8 cellular contexts compared by ENCODE assay signal in the genomic region with DNA sequence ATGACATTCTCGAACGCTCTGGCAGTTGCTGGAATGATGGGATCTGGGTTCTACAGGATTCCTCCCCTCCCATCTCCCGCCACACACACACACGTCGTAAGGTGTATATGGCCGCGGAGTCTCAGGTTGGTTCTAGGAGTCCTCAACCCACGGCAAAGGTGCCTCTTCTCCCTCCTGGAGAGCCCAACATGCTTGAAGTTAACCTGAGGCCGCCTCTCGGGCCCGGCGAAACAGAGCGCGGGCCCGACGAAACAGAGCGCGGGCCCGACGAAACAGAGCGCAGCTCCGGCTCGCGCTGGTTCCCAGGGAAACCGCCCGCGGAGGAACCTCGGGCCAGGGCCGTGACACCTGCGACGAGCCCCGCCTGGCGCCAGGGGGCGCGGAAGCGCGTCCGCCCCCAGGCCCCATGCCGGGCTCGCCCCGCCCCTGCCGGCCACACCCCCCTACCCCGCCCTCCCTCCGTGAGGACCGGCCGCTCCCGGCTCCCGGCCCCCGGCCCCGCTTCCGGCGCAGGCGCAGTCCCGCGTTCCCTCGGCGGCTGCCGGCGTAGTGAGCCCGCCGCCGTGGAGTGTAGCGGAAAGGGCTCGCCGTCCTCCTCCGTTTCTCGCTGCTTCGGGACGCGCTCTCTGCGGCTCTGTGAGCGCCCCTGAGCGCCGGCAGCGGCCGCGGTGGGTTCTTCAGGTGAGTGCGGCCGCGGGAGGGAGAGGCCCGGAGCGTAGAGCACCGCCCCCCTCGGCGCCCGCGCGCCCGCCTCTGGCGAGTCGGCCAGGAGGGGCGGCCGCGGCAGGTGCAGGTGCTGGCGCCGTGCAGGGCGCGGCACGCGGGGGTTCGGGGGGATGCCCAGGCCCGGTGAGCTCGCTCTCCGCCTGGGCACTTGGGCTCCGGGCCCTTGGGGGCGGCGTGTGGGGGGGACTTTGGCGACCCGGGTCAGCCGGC. TPM values are rescaled to one million over a fixed set of nuclear protein-coding genes. Genes with fewer than 3 reads are reported as not detected.
DNase-seq lines count a peak whose midpoint lies in the region; ATAC-seq and TF ChIP-seq lines count a peak whose summit lies in the region.

A gene with protein sequence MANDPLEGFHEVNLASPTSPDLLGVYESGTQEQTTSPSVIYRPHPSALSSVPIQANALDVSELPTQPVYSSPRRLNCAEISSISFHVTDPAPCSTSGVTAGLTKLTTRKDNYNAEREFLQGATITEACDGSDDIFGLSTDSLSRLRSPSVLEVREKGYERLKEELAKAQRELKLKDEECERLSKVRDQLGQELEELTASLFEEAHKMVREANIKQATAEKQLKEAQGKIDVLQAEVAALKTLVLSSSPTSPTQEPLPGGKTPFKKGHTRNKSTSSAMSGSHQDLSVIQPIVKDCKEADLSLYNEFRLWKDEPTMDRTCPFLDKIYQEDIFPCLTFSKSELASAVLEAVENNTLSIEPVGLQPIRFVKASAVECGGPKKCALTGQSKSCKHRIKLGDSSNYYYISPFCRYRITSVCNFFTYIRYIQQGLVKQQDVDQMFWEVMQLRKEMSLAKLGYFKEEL (plus strand): TSS at position 510 of the 936 bp plus-strand sequence. CDS start 16,549 bp downstream, outside the sequence.

- ATAC-seq in GM19468 (IDR thresholded peaks at IDR 0.05; ENCODE audit: extremely low read depth, unreplicated experiment): peak; percentile 89

- H3K36me3 ChIP-seq in Caco-2 (ENCODE audit: control insufficient read depth, insufficient read depth, low read length): no peaks in the 10 kb centered on the region

- H3K4me3 Mint-ChIP-seq in Caco-2 (ENCODE audit: unreplicated experiment): peak within 1 kb of the TSS; percentile 94
- peak within 1 kb of the TSS; percentile 93 for H3K4me3 Mint-ChIP-seq in endothelial cell (ENCODE audit: unreplicated experiment)

- no peaks in the 10 kb centered on the region for H3K27me3 ChIP-seq in Caco-2 (replicated peaks; ENCODE audit: control insufficient read depth, insufficient read depth, low read length)

- H3K9me3 Mint-ChIP-seq in Caco-2 (ENCODE audit: unreplicated experiment) (no peaks in the 10 kb centered on the region), endothelial cell (ENCODE audit: unreplicated experiment) (no peaks in the 10 kb centered on the region)

- DNase-seq in Caco-2 (peak; percentile 92 to 95), HS-27A (ENCODE audit: low read depth) (peak; percentile 36), NOMO-1 treated with dmso at 0.1 percent for 144 hours (lab: John Stamatoyannopoulos, UW; ENCODE audit: unreplicated experiment) (peak; percentile 69), endothelial cell (ENCODE audit: low spot score) (peak; percentile 92), middle frontal gyrus (ENCODE audit: extremely low spot score, low spot score) (peak; percentile 53)
- peak; percentile 62 for DNase-seq in activated CD8-positive, alpha-beta memory T cell treated with anti-CD3 and anti-CD28 coated beads, Interleukin-2, amount 50 U/mL, for 1 hour (ENCODE audit: extremely low read depth)
- DNase-seq in stimulated activated CD8-positive, alpha-beta memory T cell treated with anti-CD3 and anti-CD28 coated beads, Interleukin-4, amount 100 ng/mL, for 1 hour (ENCODE audit: low read depth in 2 of 2, low spot score in 1 of 2): peak; percentile 83 to 87

- no peaks in the 10 kb centered on the region for H3K9me3 ChIP-seq in Caco-2

- peak within 1 kb of the TSS; percentile 90 for H3K4me3 ChIP-seq in Caco-2 (ENCODE audit: low read depth, low read length)

- POLR2A ChIA-PET in Caco-2 (lab: Charles Lee): interaction anchor here (0.6 kb wide), 2 partner anchors 13 to 351 kb away, joined by 3 read pairs; no protein-coding TSS in a partner anchor

- peaks cover 15% of the 10 kb centered on the region; the same call in 1 of the 2 replicates for H3K4me1 ChIP-seq in Caco-2

- CTCF ChIA-PET in Caco-2 (lab: Charles Lee): interaction anchor here (0.6 kb wide), 1 partner anchor 13 kb away, joined by 3 read pairs; no protein-coding TSS in a partner anchor

- TF ChIP-seq CTCF in Caco-2 (IDR thresholded peaks at IDR 0.05; ENCODE audit: insufficient read depth in 1 of 2, low read depth in 1 of 2, low read length in 1 of 2, severe bottlenecking in 1 of 2, unreplicated experiment in 1 of 2): peak; percentile 69 to 74
- peak; percentile 84 for TF ChIP-seq CTCF in endothelial cell (IDR thresholded peaks at IDR 0.05; ENCODE audit: unreplicated experiment)

- no peaks in the 10 kb centered on the region for H3K27me3 Mint-ChIP-seq in Caco-2 (ENCODE audit: insufficient read depth, unreplicated experiment)
- H3K27me3 Mint-ChIP-seq in endothelial cell (ENCODE audit: unreplicated experiment): peaks cover 1% of the 10 kb centered on the region

- H3K36me3 Mint-ChIP-seq in Caco-2 (ENCODE audit: insufficient read depth, unreplicated experiment): no peaks in the 10 kb centered on the region
- H3K36me3 Mint-ChIP-seq in endothelial cell (ENCODE audit: low read depth, unreplicated experiment): no peaks in the 10 kb centered on the region

- H3K4me1 Mint-ChIP-seq in Caco-2 (ENCODE audit: low read depth, unreplicated experiment) (peaks cover 10% of the 10 kb centered on the region), endothelial cell (ENCODE audit: unreplicated experiment) (peaks cover 5% of the 10 kb centered on the region)

- H3K27ac Mint-ChIP-seq in Caco-2 (ENCODE audit: unreplicated experiment): peak within 1 kb of the TSS; percentile 97
- H3K27ac Mint-ChIP-seq in endothelial cell (ENCODE audit: unreplicated experiment): peak within 1 kb of the TSS; percentile 62

- no TSS peak for BruUV-seq in Caco-2 (replicated peaks; lab: Mats Ljungman, UMichigan)

- intact Hi-C loops in Caco-2 (cut with micrococcal nuclease; ENCODE audit: unreplicated experiment): loop anchor here (1.0 to 10.0 kb wide), 2 partner anchors 322 to 404 kb away; no protein-coding TSS in a partner anchor

RNA-seq across cellular contexts. Expression of the gene that starts here (rescaled TPM):
- total RNA-seq in Caco-2 (2022) (70.8 and 82.5 TPM in 2 replicates), endothelial cell (ENCODE audit: unreplicated experiment) (14.1 TPM)

Comparison
In these comparisons a context has a peak if more than half of its experiments do, and no peak if none do; other contexts are left out.
1. Peak in every context shown above with its lines: DNase-seq, ATAC-seq and H3K4me3 ChIP-seq.
2. DNase-seq: peak in every context shown above with its lines; median percentile 94 in Caco-2; 92 in endothelial cell; 85 in stimulated activated CD8-positive, alpha-beta memory T cell treated with anti-CD3 and anti-CD28 coated beads, Interleukin-4, amount 100 ng/mL, for 1 hour; 69 in NOMO-1 treated with dmso at 0.1 percent for 144 hours; 62 in activated CD8-positive, alpha-beta memory T cell treated with anti-CD3 and anti-CD28 coated beads, Interleukin-2, amount 50 U/mL, for 1 hour; 53 in middle frontal gyrus; 36 in HS-27A.